ENCODE assay signal across 8 cellular contexts in genomic region chr18:24659837-24660720, GRCh38.
DNase-seq lines count a peak whose midpoint lies in the region; ATAC-seq and TF ChIP-seq lines count a peak whose summit lies in the region.

No MANE protein-coding gene starts in this region.

- POLR2A ChIA-PET in activated CD4-positive, alpha-beta memory T cell treated with anti-CD3 and anti-CD28 coated beads for 36 hours (lab: Charles Lee), result no interaction called here

- no peaks in the 10 kb centered on the region for H3K36me3 Mint-ChIP-seq in activated CD4-positive, alpha-beta memory T cell treated with anti-CD3 and anti-CD28 coated beads for 36 hours

- H3K27ac ChIP-seq in right atrium auricular region, result peak overlapping the region; percentile 72 to 73
- H3K27ac ChIP-seq in stomach smooth muscle (ENCODE audit: low read length), result no peak overlapping the region

- DNase-seq in activated CD8-positive, alpha-beta memory T cell treated with anti-CD3 and anti-CD28 coated beads for 24 hours, result peak; percentile 60
- DNase-seq in activated CD8-positive, alpha-beta memory T cell treated with anti-CD3 and anti-CD28 coated beads, Interleukin-2, amount 50 U/mL, for 4 hours, result no peak
- DNase-seq in activated CD4-positive, alpha-beta memory T cell treated with anti-CD3 and anti-CD28 coated beads for 36 hours, result peak; percentile 44
- DNase-seq in right atrium auricular region (ENCODE audit: low spot score), result peak; percentile 63
- DNase-seq in NCI-H2196 treated with DMSO at 0.1 percent for 48 hours (lab: John Stamatoyannopoulos, UW; ENCODE audit: unreplicated experiment), result no peak

- intact Hi-C loops in activated CD4-positive, alpha-beta memory T cell treated with anti-CD3 and anti-CD28 coated beads for 36 hours (cut with micrococcal nuclease), result no loop called here

- H3K9me3 ChIP-seq in right atrium auricular region (no peaks in the 10 kb centered on the region), stomach smooth muscle (ENCODE audit: control insufficient read depth in 2 of 2, low read length in 2 of 2) (no peaks in the 10 kb centered on the region)

- no peak overlapping the region for H3K9ac ChIP-seq in stomach smooth muscle (ENCODE audit: low read length in 2 of 2)

- peaks cover 12% of the 10 kb centered on the region for H3K4me1 Mint-ChIP-seq in activated CD4-positive, alpha-beta memory T cell treated with anti-CD3 and anti-CD28 coated beads for 36 hours (ENCODE audit: low read depth)

- no peak overlapping the region for H3K27ac Mint-ChIP-seq in activated CD4-positive, alpha-beta memory T cell treated with anti-CD3 and anti-CD28 coated beads for 36 hours

- peak overlapping the region; percentile 63 for H3K4me3 Mint-ChIP-seq in activated CD4-positive, alpha-beta memory T cell treated with anti-CD3 and anti-CD28 coated beads for 36 hours

- no peaks in the 10 kb centered on the region for H3K36me3 ChIP-seq in right atrium auricular region
- H3K36me3 ChIP-seq in stomach smooth muscle (ENCODE audit: control insufficient read depth in 2 of 2, insufficient read depth in 2 of 2, low read length in 2 of 2), result no peaks in the 10 kb centered on the region

- TF ChIP-seq CTCF in right atrium auricular region (IDR thresholded peaks at IDR 0.05), result no peak

- H3K27me3 Mint-ChIP-seq in activated CD4-positive, alpha-beta memory T cell treated with anti-CD3 and anti-CD28 coated beads for 36 hours, result peaks cover 5% of the 10 kb centered on the region

- CTCF ChIA-PET in activated CD4-positive, alpha-beta memory T cell treated with anti-CD3 and anti-CD28 coated beads for 36 hours (lab: Charles Lee), result no interaction called here

- H3K4me3 ChIP-seq in right atrium auricular region, result peak overlapping the region; percentile 37 to 44
- H3K4me3 ChIP-seq in stomach smooth muscle (ENCODE audit: low read length in 2 of 2), result peak overlapping the region; percentile 37 to 63

- H3K9me3 Mint-ChIP-seq in activated CD4-positive, alpha-beta memory T cell treated with anti-CD3 and anti-CD28 coated beads for 36 hours, result no peaks in the 10 kb centered on the region

- H3K27me3 ChIP-seq in right atrium auricular region, result no peaks in the 10 kb centered on the region
- H3K27me3 ChIP-seq in stomach smooth muscle (ENCODE audit: control insufficient read depth in 1 of 2, insufficient read depth in 2 of 2, low read length in 2 of 2), result no peaks in the 10 kb centered on the region

- H3K4me1 ChIP-seq in right atrium auricular region (no peaks in the 10 kb centered on the region), stomach smooth muscle (ENCODE audit: control insufficient read depth, insufficient read depth, low read length) (no peaks in the 10 kb centered on the region)

- ATAC-seq in HG03432 (IDR thresholded peaks at IDR 0.05; ENCODE audit: unreplicated experiment) (peak; percentile 74), HG03457 (IDR thresholded peaks at IDR 0.05; ENCODE audit: unreplicated experiment) (no peak)

Comparison
In these comparisons a context has a peak if more than half of its experiments do, and no peak if none do; other contexts are left out.
1. DNase-seq: peak in activated CD8-positive, alpha-beta memory T cell treated with anti-CD3 and anti-CD28 coated beads for 24 hours (single experiment), activated CD4-positive, alpha-beta memory T cell treated with anti-CD3 and anti-CD28 coated beads for 36 hours (single experiment) and right atrium auricular region (single experiment); none in activated CD8-positive, alpha-beta memory T cell treated with anti-CD3 and anti-CD28 coated beads, Interleukin-2, amount 50 U/mL, for 4 hours (single experiment) and NCI-H2196 treated with DMSO at 0.1 percent for 48 hours (single experiment).